ENCODE assay signal across 19 cellular contexts in the genomic region with DNA sequence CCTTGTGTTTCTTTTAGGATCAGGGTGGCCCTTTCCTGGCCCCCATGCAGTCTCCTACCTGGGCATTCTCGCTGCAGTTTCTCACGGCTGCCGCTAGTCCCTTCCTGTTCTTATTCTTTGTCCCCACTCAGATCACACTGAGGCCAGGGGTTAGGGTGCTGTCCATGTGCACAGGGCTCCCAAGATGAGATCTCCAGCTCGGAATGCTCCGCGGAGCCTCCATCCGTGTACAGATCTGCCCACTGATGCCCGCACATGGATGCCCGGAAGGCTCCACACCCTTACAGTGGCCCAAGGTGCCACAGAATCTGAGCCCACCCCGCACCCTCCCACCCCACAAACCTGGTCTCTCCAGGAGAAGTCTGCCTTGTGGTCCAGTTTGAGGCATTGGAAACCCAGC.
DNase-seq lines count a peak whose midpoint lies in the region; ATAC-seq and TF ChIP-seq lines count a peak whose summit lies in the region.
"Had no signal": no experiment of that assay in that cellular context is flagged by ENCODE, and none has a peak within 500 bp of the region (broad histone marks: within the 10 kb centered on the region; RNA-seq: fewer than 3 reads in every experiment).

No MANE protein-coding gene starts in this region.

- WGBS in endodermal cell (ENCODE audit: insufficient coverage in 1 of 2, insufficient read length in 1 of 2), 2 experiments, result 77 to 91% methylated on average over 4 to 10 of the region's 10 CpGs
- WGBS in esophagus muscularis mucosa, result 91% methylated on average over 10 of the region's 10 CpGs
- WGBS in sigmoid colon, 2 donors, result 88 to 92% methylated on average over 10 of the region's 10 CpGs

- no peaks in the 10 kb centered on the region for H3K36me3 Mint-ChIP-seq in endodermal cell (ENCODE audit: low read depth)
- no peaks in the 10 kb centered on the region for H3K36me3 Mint-ChIP-seq in osteocyte (ENCODE audit: unreplicated experiment)
- H3K36me3 Mint-ChIP-seq: CD4-positive, CD25-positive, alpha-beta regulatory T cell; CD8-positive, alpha-beta memory T cell had no signal

- H3K4me1 Mint-ChIP-seq in endodermal cell (no peaks in the 10 kb centered on the region), osteocyte (ENCODE audit: unreplicated experiment) (no peaks in the 10 kb centered on the region)
- H3K4me1 Mint-ChIP-seq: CD8-positive, alpha-beta memory T cell; H9 had no signal

- H3K27me3 ChIP-seq in endodermal cell (ENCODE audit: control insufficient read depth, insufficient read depth, low read length, poor library complexity, severe bottlenecking), result no peaks in the 10 kb centered on the region
- peaks cover 0 to 7% (median 0%) of the 10 kb centered on the region in 4 donors for H3K27me3 ChIP-seq in esophagus muscularis mucosa
- H3K27me3 ChIP-seq in sigmoid colon, result no peaks in the 10 kb centered on the region
- H3K27me3 ChIP-seq: BE2C had no signal

- H3K36me3 ChIP-seq in endodermal cell (ENCODE audit: control insufficient read depth, insufficient read depth, low read length) (no peaks in the 10 kb centered on the region), esophagus muscularis mucosa (no peaks in the 10 kb centered on the region), sigmoid colon (no peaks in the 10 kb centered on the region)
- H3K36me3 ChIP-seq: BE2C had no signal

- H3K4me3 ChIP-seq in endodermal cell (ENCODE audit: low read length) (no peak overlapping the region), esophagus muscularis mucosa (no peak overlapping the region), sigmoid colon (no peak overlapping the region)
- H3K4me3 ChIP-seq: GM12878 had no signal

- H3K9ac ChIP-seq in endodermal cell (ENCODE audit: extremely low read depth, low read length, poor library complexity, severe bottlenecking), result no peak overlapping the region

- no peak for TF ChIP-seq CTCF in endodermal cell (conservative IDR thresholded peaks at IDR 0.05)
- TF ChIP-seq CTCF in esophagus muscularis mucosa (IDR thresholded peaks at IDR 0.05), result no peak
- TF ChIP-seq CTCF in osteocyte (IDR thresholded peaks at IDR 0.05), result no peak
- TF ChIP-seq CTCF in sigmoid colon (IDR thresholded peaks at IDR 0.05), result no peak
- TF ChIP-seq CTCF in RWPE1 (conservative IDR thresholded peaks at IDR 0.05; ENCODE audit: low read depth), result no peak

- peaks cover 30% of the 10 kb centered on the region for H3K9me3 ChIP-seq in endodermal cell (ENCODE audit: control insufficient read depth, low read length)
- no peaks in the 10 kb centered on the region for H3K9me3 ChIP-seq in esophagus muscularis mucosa
- H3K9me3 ChIP-seq in sigmoid colon, result no peaks in the 10 kb centered on the region
- H3K9me3 ChIP-seq: BE2C had no signal

- TF ChIP-seq POLR2A in esophagus muscularis mucosa (IDR thresholded peaks at IDR 0.05; ENCODE audit: low read depth), result no peak
- TF ChIP-seq POLR2A in sigmoid colon (IDR thresholded peaks at IDR 0.05), result no peak

- H3K4me3 Mint-ChIP-seq in endodermal cell, result no peak overlapping the region
- no peak overlapping the region for H3K4me3 Mint-ChIP-seq in osteocyte (ENCODE audit: unreplicated experiment)
- H3K4me3 Mint-ChIP-seq: CD4-positive, CD25-positive, alpha-beta regulatory T cell; CD8-positive, alpha-beta memory T cell; H9 had no signal

- DNase-seq in endodermal cell, result peak; percentile 19
- peak; percentile 66 for DNase-seq in esophagus muscularis mucosa (ENCODE audit: extremely low spot score)
- DNase-seq in osteocyte (ENCODE audit: extremely low spot score, unreplicated experiment), result peak; percentile 60
- peak; percentile 40 for DNase-seq in sigmoid colon
- no peak for DNase-seq in RWPE1 (ENCODE audit: low spot score)
- DNase-seq in SIG-M5 treated with dmso at 0.1 percent for 504 hours (lab: John Stamatoyannopoulos, UW; ENCODE audit: unreplicated experiment), result no peak
- DNase-seq: ACHN; BE2C; C1 segment of cervical spinal cord; CD4-positive, CD25-positive, alpha-beta regulatory T cell; CD8-positive, alpha-beta memory T cell; COR-L47; DMS 273 treated with DMSO at 0.1 percent for 48 hours; DMS53; DND-41; EL; H9 had no signal

- ATAC-seq in GM21529 (IDR thresholded peaks at IDR 0.05; ENCODE audit: unreplicated experiment), result no peak
- ATAC-seq: GM12878 had no signal

- H3K4me1 ChIP-seq in endodermal cell (ENCODE audit: control insufficient read depth, insufficient read depth, low read length), result no peaks in the 10 kb centered on the region
- H3K4me1 ChIP-seq in esophagus muscularis mucosa, result no peaks in the 10 kb centered on the region
- H3K4me1 ChIP-seq in sigmoid colon, result no peaks in the 10 kb centered on the region
- H3K4me1 ChIP-seq: BE2C had no signal

- intact Hi-C loops in esophagus muscularis mucosa (cut with DNase I), result no loop called here
- intact Hi-C loops in sigmoid colon (cut with DNase I), result no loop called here

- no peak overlapping the region for H3K27ac Mint-ChIP-seq in endodermal cell
- H3K27ac Mint-ChIP-seq in osteocyte (ENCODE audit: unreplicated experiment), result no peak overlapping the region
- H3K27ac Mint-ChIP-seq: CD4-positive, CD25-positive, alpha-beta regulatory T cell; CD8-positive, alpha-beta memory T cell; H9 had no signal

- TF ChIP-seq EP300 in esophagus muscularis mucosa (IDR thresholded peaks at IDR 0.05), result no peak
- no peak for TF ChIP-seq EP300 in sigmoid colon (IDR thresholded peaks at IDR 0.05)

- H3K9me3 Mint-ChIP-seq in endodermal cell, result peaks cover 85% of the 10 kb centered on the region
- no peaks in the 10 kb centered on the region for H3K9me3 Mint-ChIP-seq in osteocyte (ENCODE audit: unreplicated experiment)
- H3K9me3 Mint-ChIP-seq: CD8-positive, alpha-beta memory T cell had no signal

- POLR2A ChIA-PET in RWPE1 (lab: Yijun Ruan, JAX; ENCODE audit: low non-redundant PET), result no interaction called here

- no peak overlapping the region for H3K27ac ChIP-seq in endodermal cell (ENCODE audit: low read depth, low read length)
- no peak overlapping the region for H3K27ac ChIP-seq in esophagus muscularis mucosa (replicated peaks in 1 of 4)
- no peak overlapping the region for H3K27ac ChIP-seq in sigmoid colon
- no peak overlapping the region for H3K27ac ChIP-seq in RWPE1

- CTCF ChIA-PET in RWPE1 (lab: Yijun Ruan, JAX), result no interaction called here

- H3K27me3 Mint-ChIP-seq in endodermal cell (ENCODE audit: insufficient read depth) (no peaks in the 10 kb centered on the region), osteocyte (ENCODE audit: unreplicated experiment) (peaks cover 4% of the 10 kb centered on the region)
- H3K27me3 Mint-ChIP-seq: CD4-positive, CD25-positive, alpha-beta regulatory T cell had no signal

Comparison
In these comparisons a context has a peak if more than half of its experiments do, and no peak if none do; other contexts are left out.
1. DNase-seq: peak in endodermal cell (single experiment), esophagus muscularis mucosa (single experiment), osteocyte (single experiment) and sigmoid colon (single experiment); none in RWPE1 (single experiment) and SIG-M5 treated with dmso at 0.1 percent for 504 hours (single experiment).